ENCODE assay signal across 15 cellular contexts in genomic region chr9:135849186-135849585, GRCh38. TPM values are rescaled to one million over a fixed set of nuclear protein-coding genes. Genes with fewer than 3 reads are reported as not detected.
DNase-seq lines count a peak whose midpoint lies in the region; ATAC-seq and TF ChIP-seq lines count a peak whose summit lies in the region.
"Had no signal": no experiment of that assay in that cellular context is flagged by ENCODE, and none has a peak within 500 bp of the region (broad histone marks: within the 10 kb centered on the region; RNA-seq: fewer than 3 reads in every experiment).

No MANE protein-coding gene starts in this region.

- no peaks in the 10 kb centered on the region for H3K9me3 ChIP-seq in CD4-positive, alpha-beta T cell (ENCODE audit: control insufficient read depth, low read length)
- H3K9me3 ChIP-seq in Karpas-422 (ENCODE audit: low read length) = no peaks in the 10 kb centered on the region
- H3K9me3 ChIP-seq in WERI-Rb-1 (ENCODE audit: severe bottlenecking) = no peaks in the 10 kb centered on the region
- peaks cover 6% of the 10 kb centered on the region for H3K9me3 ChIP-seq in mesodermal cell (ENCODE audit: control insufficient read depth, low read length)

- H3K27ac Mint-ChIP-seq in CD4-positive, alpha-beta T cell = peak overlapping the region; percentile 59
- H3K27ac Mint-ChIP-seq: B cell had no signal

- no peak overlapping the region for H3K27ac ChIP-seq in CD4-positive, alpha-beta T cell (ENCODE audit: low read depth, low read length)
- H3K27ac ChIP-seq in Karpas-422 (ENCODE audit: low read length) = peak overlapping the region; percentile 81
- H3K27ac ChIP-seq in WERI-Rb-1 = peak overlapping the region; percentile 57
- peak overlapping the region; percentile 8 for H3K27ac ChIP-seq in mesodermal cell (ENCODE audit: low read depth, low read length, severe bottlenecking)
- H3K27ac ChIP-seq: C4-2B, HL-60 had no signal

- no peaks in the 10 kb centered on the region for H3K9me3 Mint-ChIP-seq in CD4-positive, alpha-beta T cell

- peaks cover 8% of the 10 kb centered on the region for H3K4me1 Mint-ChIP-seq in CD4-positive, alpha-beta T cell (ENCODE audit: low read depth)
- H3K4me1 Mint-ChIP-seq: B cell had no signal

- peaks cover 86% of the 10 kb centered on the region for H3K36me3 Mint-ChIP-seq in CD4-positive, alpha-beta T cell (ENCODE audit: low read depth)

- CTCF ChIA-PET in CD4-positive, alpha-beta T cell (lab: Charles Lee) = interaction anchor here (1.0 kb wide), 1 partner anchor 12 kb away, joined by 3 read pairs; no protein-coding TSS in a partner anchor

- no peak overlapping the region for H3K4me3 Mint-ChIP-seq in CD4-positive, alpha-beta T cell
- H3K4me3 Mint-ChIP-seq: B cell; CD8-positive, alpha-beta T cell had no signal

- TF ChIP-seq CTCF in CD4-positive, alpha-beta T cell (IDR thresholded peaks at IDR 0.05) = no peak
- TF ChIP-seq CTCF in WERI-Rb-1 (IDR thresholded peaks at IDR 0.05; ENCODE audit: low read depth, low read length) = no peak

- H4K20me1 ChIP-seq in Karpas-422 (ENCODE audit: insufficient read depth, low read depth, low read length) = no peaks in the 10 kb centered on the region

- POLR2A ChIA-PET in CD4-positive, alpha-beta T cell (lab: Charles Lee) = no interaction called here

- WGBS in mesodermal cell (ENCODE audit: insufficient coverage in 2 of 2), 2 experiments = 63 to 74% methylated on average over 6 of the region's 8 CpGs

- 0 out of 2 replicates have a peak, but pooled peaks cover 6% of the 10 kb centered on the region for H3K36me3 ChIP-seq in Karpas-422 (ENCODE audit: insufficient read depth, low read length)
- H3K36me3 ChIP-seq in WERI-Rb-1 = peaks cover 46% of the 10 kb centered on the region
- H3K36me3 ChIP-seq in mesodermal cell (ENCODE audit: control insufficient read depth, insufficient read depth, low read length) = peaks cover 70% of the 10 kb centered on the region

- H3K4me2 ChIP-seq in Karpas-422 (ENCODE audit: low read depth, low read length, poor library complexity, severe bottlenecking) = peak overlapping the region; percentile 69

- no peak for DNase-seq in CD4-positive, alpha-beta T cell
- peak; percentile 81 for DNase-seq in Karpas-422
- peak; percentile 19 for DNase-seq in WERI-Rb-1
- DNase-seq in dermis blood vessel endothelial cell = no peak
- DNase-seq in iPS-NIHi7 (ENCODE audit: extremely low spot score) = no peak
- DNase-seq: CD8-positive, alpha-beta T cell; COR-L47; GF-D8; IMR-90 had no signal

- H3K4me1 ChIP-seq in Karpas-422 (ENCODE audit: low read length) = peaks cover 38% of the 10 kb centered on the region
- peaks cover 23% of the 10 kb centered on the region for H3K4me1 ChIP-seq in mesodermal cell (ENCODE audit: control insufficient read depth, insufficient read depth, low read length, poor library complexity, severe bottlenecking)

- H3K4me3 ChIP-seq in Karpas-422 (ENCODE audit: low read length) (peak overlapping the region; percentile 10; the same call in 1 of the 2 replicates), WERI-Rb-1 (ENCODE audit: low read depth, low read length) (no peak overlapping the region), mesodermal cell (ENCODE audit: extremely low read depth, insufficient read depth, low read length, poor library complexity, severe bottlenecking) (no peak overlapping the region)

- intact Hi-C loops in CD4-positive, alpha-beta T cell (cut with DNase I, micrococcal nuclease) = no loop called here

- H2AFZ ChIP-seq in Karpas-422 (ENCODE audit: low read length) = no peak overlapping the region

- ATAC-seq in CD4-positive, alpha-beta T cell (ENCODE audit: poor library complexity) = no peak
- no peak for ATAC-seq in GM21529 (IDR thresholded peaks at IDR 0.05; ENCODE audit: unreplicated experiment)
- ATAC-seq: CD8-positive, alpha-beta T cell; HCT116 had no signal

- peak overlapping the region; percentile 28 for H3K9ac ChIP-seq in Karpas-422 (ENCODE audit: low read length)

- H3K79me2 ChIP-seq in Karpas-422 (ENCODE audit: low read length) = peaks cover 60% of the 10 kb centered on the region

- H3K27me3 ChIP-seq in CD4-positive, alpha-beta T cell (ENCODE audit: control insufficient read depth, insufficient read depth, low read length) = no peaks in the 10 kb centered on the region
- no peaks in the 10 kb centered on the region for H3K27me3 ChIP-seq in Karpas-422 (ENCODE audit: low read length)
- no peaks in the 10 kb centered on the region for H3K27me3 ChIP-seq in WERI-Rb-1 (ENCODE audit: insufficient read depth, low read depth, severe bottlenecking)

- no peaks in the 10 kb centered on the region for H3K9me2 ChIP-seq in Karpas-422 (replicated peaks; ENCODE audit: insufficient read depth, low read length)

- no peaks in the 10 kb centered on the region for H3K27me3 Mint-ChIP-seq in CD4-positive, alpha-beta T cell
- H3K27me3 Mint-ChIP-seq: B cell had no signal

RNA-seq across cellular contexts. Expression of gene CAMSAP1, which starts 58.2 kb away (rescaled TPM):
- 10 to 100 TPM; 16.8 to 18.2 TPM for total RNA-seq in CD4-positive, alpha-beta T cell
- total RNA-seq in Karpas-422 (2014; rRNA removed; shearing (Covaris generic); ENCODE audit: low replicate concordance) = 24.8 and 26.9 TPM in 2 replicates
- polyA plus RNA-seq in mesodermal cell (2013, experiment 1 of 2) = 24.2 TPM
- polyA plus RNA-seq in mesodermal cell (2013, experiment 2 of 2) = 19.2 TPM
- total RNA-seq in dermis blood vessel endothelial cell = 17.5 and 20.1 TPM in 2 replicates

Comparison
In these comparisons a context has a peak if more than half of its experiments do, and no peak if none do; other contexts are left out.
1. DNase-seq: peak in Karpas-422 (single experiment) and WERI-Rb-1 (single experiment); none in CD4-positive, alpha-beta T cell (0 of 10), dermis blood vessel endothelial cell (single experiment) and iPS-NIHi7 (single experiment).